12 cellular contexts compared by ENCODE assay signal in genomic region chr18:77061291-77061945, GRCh38.
DNase-seq lines count a peak whose midpoint lies in the region; ATAC-seq and TF ChIP-seq lines count a peak whose summit lies in the region.
"Had no signal": no experiment of that assay in that cellular context is flagged by ENCODE, and none has a peak within 500 bp of the region (broad histone marks: within the 10 kb centered on the region; RNA-seq: fewer than 3 reads in every experiment).

No MANE protein-coding gene starts in this region.

- no peak overlapping the region for H3K4me3 ChIP-seq in left lung
- H3K4me3 ChIP-seq: tibial artery had no signal

- TF ChIP-seq CTCF in left lung (IDR thresholded peaks at IDR 0.05) (no peak), type B pancreatic cell (conservative IDR thresholded peaks at IDR 0.05) (no peak)

- no peak for ATAC-seq in activated CD8-positive, alpha-beta T cell treated with anti-CD3 and anti-CD28 coated beads, Interleukin-2, amount 10 ng/mL, durations not matched to agents 7 days and 5 days
- no peak for ATAC-seq in left lung

- peaks cover 89% of the 10 kb centered on the region for H3K4me1 Mint-ChIP-seq in activated naive CD4-positive, alpha-beta T cell treated with anti-CD3 and anti-CD28 coated beads, Interleukin-2, amount 10 ng/mL, durations not matched to agents 7 days and 5 days
- peaks cover 88% of the 10 kb centered on the region for H3K4me1 Mint-ChIP-seq in activated CD8-positive, alpha-beta T cell treated with anti-CD3 and anti-CD28 coated beads, Interleukin-2, amount 10 ng/mL, durations not matched to agents 7 days and 5 days (ENCODE audit: low read depth)
- H3K4me1 Mint-ChIP-seq in type B pancreatic cell (ENCODE audit: unreplicated experiment) = peaks cover 38% of the 10 kb centered on the region

- H3K36me3 Mint-ChIP-seq in activated naive CD4-positive, alpha-beta T cell treated with anti-CD3 and anti-CD28 coated beads, Interleukin-2, amount 10 ng/mL, durations not matched to agents 7 days and 5 days = peaks cover 77% of the 10 kb centered on the region
- H3K36me3 Mint-ChIP-seq in activated CD8-positive, alpha-beta T cell treated with anti-CD3 and anti-CD28 coated beads, Interleukin-2, amount 10 ng/mL, durations not matched to agents 7 days and 5 days (ENCODE audit: low read depth) = peaks cover 88% of the 10 kb centered on the region
- peaks cover 23% of the 10 kb centered on the region for H3K36me3 Mint-ChIP-seq in type B pancreatic cell

- peaks cover 0 to 8% of the 10 kb centered on the region in 2 donors for H3K36me3 ChIP-seq in left lung
- H3K36me3 ChIP-seq: BE2C had no signal

- H3K9me3 Mint-ChIP-seq in activated naive CD4-positive, alpha-beta T cell treated with anti-CD3 and anti-CD28 coated beads, Interleukin-2, amount 10 ng/mL, durations not matched to agents 7 days and 5 days = no peaks in the 10 kb centered on the region
- no peaks in the 10 kb centered on the region for H3K9me3 Mint-ChIP-seq in activated CD8-positive, alpha-beta T cell treated with anti-CD3 and anti-CD28 coated beads, Interleukin-2, amount 10 ng/mL, durations not matched to agents 7 days and 5 days (ENCODE audit: insufficient read depth)
- peaks cover 4% of the 10 kb centered on the region for H3K9me3 Mint-ChIP-seq in type B pancreatic cell

- CTCF ChIA-PET in activated naive CD4-positive, alpha-beta T cell treated with anti-CD3 and anti-CD28 coated beads, Interleukin-2, amount 10 ng/mL, durations not matched to agents 7 days and 5 days (lab: Charles Lee) = interaction anchor here (0.7 to 3.7 kb wide), 9 partner anchors 8 to 150 kb away, joined by 3 to 24 read pairs (median 6); partner anchors contain the start of gene MBP
- CTCF ChIA-PET in activated CD8-positive, alpha-beta T cell treated with anti-CD3 and anti-CD28 coated beads, Interleukin-2, amount 10 ng/mL, durations not matched to agents 7 days and 5 days (lab: Charles Lee) = interaction anchor here (0.8 to 3.5 kb wide), 8 partner anchors 36 to 151 kb away, joined by 4 to 22 read pairs (median 6); partner anchors contain the start of gene MBP

- in situ Hi-C loops in G401 (cut with HindIII; ENCODE audit: low sequenced_read_pairs) = no loop called here

- H3K27me3 ChIP-seq in left lung = no peaks in the 10 kb centered on the region
- H3K27me3 ChIP-seq: BE2C, tibial artery had no signal

- H3K4me1 ChIP-seq in left lung = peaks cover 12 to 80% of the 10 kb centered on the region in 2 donors
- H3K4me1 ChIP-seq: BE2C had no signal

- H3K27me3 Mint-ChIP-seq in activated naive CD4-positive, alpha-beta T cell treated with anti-CD3 and anti-CD28 coated beads, Interleukin-2, amount 10 ng/mL, durations not matched to agents 7 days and 5 days = no peaks in the 10 kb centered on the region
- no peaks in the 10 kb centered on the region for H3K27me3 Mint-ChIP-seq in activated CD8-positive, alpha-beta T cell treated with anti-CD3 and anti-CD28 coated beads, Interleukin-2, amount 10 ng/mL, durations not matched to agents 7 days and 5 days (ENCODE audit: low read depth)
- no peaks in the 10 kb centered on the region for H3K27me3 Mint-ChIP-seq in type B pancreatic cell

- intact Hi-C loops in left lung (cut with DNase I) = loop anchor here in 1 of 2 donors (10.0 kb wide), 1 partner anchor 53 kb away; no protein-coding TSS in a partner anchor

- H3K9me3 ChIP-seq in left lung = no peaks in the 10 kb centered on the region
- H3K9me3 ChIP-seq: BE2C, tibial artery had no signal

- peak overlapping the region; percentile 46 for H3K4me3 Mint-ChIP-seq in activated naive CD4-positive, alpha-beta T cell treated with anti-CD3 and anti-CD28 coated beads, Interleukin-2, amount 10 ng/mL, durations not matched to agents 7 days and 5 days
- H3K4me3 Mint-ChIP-seq in activated CD8-positive, alpha-beta T cell treated with anti-CD3 and anti-CD28 coated beads, Interleukin-2, amount 10 ng/mL, durations not matched to agents 7 days and 5 days = peak overlapping the region; percentile 72
- no peak overlapping the region for H3K4me3 Mint-ChIP-seq in type B pancreatic cell

- H3K27ac Mint-ChIP-seq in activated naive CD4-positive, alpha-beta T cell treated with anti-CD3 and anti-CD28 coated beads, Interleukin-2, amount 10 ng/mL, durations not matched to agents 7 days and 5 days = peak overlapping the region; percentile 100
- H3K27ac Mint-ChIP-seq in activated CD8-positive, alpha-beta T cell treated with anti-CD3 and anti-CD28 coated beads, Interleukin-2, amount 10 ng/mL, durations not matched to agents 7 days and 5 days = peak overlapping the region; percentile 99
- H3K27ac Mint-ChIP-seq in type B pancreatic cell = peak overlapping the region; percentile 52

- POLR2A ChIA-PET in activated CD8-positive, alpha-beta T cell treated with anti-CD3 and anti-CD28 coated beads, Interleukin-2, amount 10 ng/mL, durations not matched to agents 7 days and 5 days (lab: Charles Lee) = interaction anchor here (0.6 to 9.2 kb wide), 6 partner anchors 12 to 70 kb away, joined by 3 to 101 read pairs (median 6); partner anchors contain the start of gene MBP

- H3K27ac ChIP-seq in left lung = peak overlapping the region; percentile 67 to 97

- DNase-seq in activated naive CD4-positive, alpha-beta T cell treated with anti-CD3 and anti-CD28 coated beads, Interleukin-2, amount 10 ng/mL, durations not matched to agents 7 days and 5 days = no peak
- no peak for DNase-seq in activated naive CD4-positive, alpha-beta T cell treated with anti-CD3 and anti-CD28 coated beads, Interleukin-2, amount 50 U/mL, for 16 hours
- DNase-seq in activated CD8-positive, alpha-beta T cell treated with anti-CD3 and anti-CD28 coated beads, Interleukin-2, amount 10 ng/mL, durations not matched to agents 7 days and 5 days = no peak
- DNase-seq in left lung = no peak
- no peak for DNase-seq in type B pancreatic cell (ENCODE audit: extremely low spot score, unreplicated experiment)
- DNase-seq in activated gamma-delta T cell (lab: John Stamatoyannopoulos, UW) = no peak
- DNase-seq in NAMALWA (ENCODE audit: low spot score) = no peak
- DNase-seq in G401 (ENCODE audit: low spot score) = no peak
- DNase-seq: BE2C, kidney glomerular epithelial cell, NCI-H526, tibial artery had no signal
